Comparison of ENCODE assay signal across 15 cellular contexts in genomic region chr7:497946-498655, GRCh38. TPM values are rescaled to one million over a fixed set of nuclear protein-coding genes. Genes with fewer than 3 reads are reported as not detected.
A peak's percentile ranks its signal among the peaks of the same experiment; 100 is the strongest.
DNase-seq lines count a peak whose midpoint lies in the region; ATAC-seq, FAIRE-seq and TF ChIP-seq lines count a peak whose summit lies in the region.
"Had no signal": no experiment of that assay in that cellular context is flagged by ENCODE, and none has a peak within 500 bp of the region (broad histone marks: within the 10 kb centered on the region; RNA-seq: fewer than 3 reads in every experiment).

No MANE protein-coding gene starts in this region.

- H3K4me3 Mint-ChIP-seq in activated CD8-positive, alpha-beta memory T cell treated with anti-CD3 and anti-CD28 coated beads, Interleukin-2, amount 10 ng/mL, durations not matched to agents 7 days and 5 days, result no peak overlapping the region
- H3K4me3 Mint-ChIP-seq: activated CD4-positive, alpha-beta memory T cell treated with anti-CD3 and anti-CD28 coated beads for 36 hours; memory B cell had no signal

- H3K27me3 ChIP-seq in bronchial epithelial cell (ENCODE audit: control insufficient read depth, insufficient read depth, low read length), result no peaks in the 10 kb centered on the region
- H3K27me3 ChIP-seq in spleen (replicated peaks in 1 of 7), result no peaks in the 10 kb centered on the region
- H3K27me3 ChIP-seq: BE2C, gastroesophageal sphincter had no signal

- no peaks in the 10 kb centered on the region for H3K36me3 Mint-ChIP-seq in activated CD8-positive, alpha-beta memory T cell treated with anti-CD3 and anti-CD28 coated beads, Interleukin-2, amount 10 ng/mL, durations not matched to agents 7 days and 5 days
- H3K36me3 Mint-ChIP-seq: activated CD4-positive, alpha-beta memory T cell treated with anti-CD3 and anti-CD28 coated beads for 36 hours had no signal

- CTCF ChIA-PET in activated CD8-positive, alpha-beta memory T cell treated with anti-CD3 and anti-CD28 coated beads, Interleukin-2, amount 10 ng/mL, durations not matched to agents 7 days and 5 days (lab: Charles Lee), result no interaction called here

- intact Hi-C loops in spleen (cut with DNase I; ENCODE audit: low total_unique reads), result no loop called here

- no peak for TF ChIP-seq POLR2A in spleen (IDR thresholded peaks at IDR 0.05)

- DNase-seq in Jurkat, Clone E6-1 (ENCODE audit: low read depth, low spot score), result peak; percentile 19
- DNase-seq in bronchial epithelial cell (ENCODE audit: low read depth), result no peak
- DNase-seq in medulla oblongata (ENCODE audit: extremely low spot score), result peak; percentile 90
- DNase-seq in spleen, result peak; percentile 56
- DNase-seq in activated CD8-positive, alpha-beta memory T cell treated with anti-CD3 and anti-CD28 coated beads, Interleukin-2, amount 10 ng/mL, durations not matched to agents 7 days and 5 days, result no peak
- DNase-seq: activated CD4-positive, alpha-beta memory T cell treated with anti-CD3 and anti-CD28 coated beads for 36 hours; BE2C; IMR-90; NCI-H2107 had no signal

- H3K36me3 ChIP-seq in bronchial epithelial cell (ENCODE audit: control insufficient read depth, insufficient read depth, low read length), result peaks cover 31% of the 10 kb centered on the region
- peaks cover 0 to 67% (median 18%) of the 10 kb centered on the region in 6 donors for H3K36me3 ChIP-seq in spleen
- H3K36me3 ChIP-seq: BE2C, HAP-1 had no signal

- H3K9me3 Mint-ChIP-seq in activated CD8-positive, alpha-beta memory T cell treated with anti-CD3 and anti-CD28 coated beads, Interleukin-2, amount 10 ng/mL, durations not matched to agents 7 days and 5 days (ENCODE audit: low read depth), result no peaks in the 10 kb centered on the region
- H3K9me3 Mint-ChIP-seq: activated CD4-positive, alpha-beta memory T cell treated with anti-CD3 and anti-CD28 coated beads for 36 hours had no signal

- no peaks in the 10 kb centered on the region for H3K27me3 Mint-ChIP-seq in activated CD8-positive, alpha-beta memory T cell treated with anti-CD3 and anti-CD28 coated beads, Interleukin-2, amount 10 ng/mL, durations not matched to agents 7 days and 5 days
- H3K27me3 Mint-ChIP-seq: activated CD4-positive, alpha-beta memory T cell treated with anti-CD3 and anti-CD28 coated beads for 36 hours; memory B cell had no signal

- 75 to 81% (median 77%) methylated on average over 21 of the region's 21 CpGs for WGBS in spleen, 5 donors

- H3K9me3 ChIP-seq in spleen, result no peaks in the 10 kb centered on the region
- H3K9me3 ChIP-seq: gastroesophageal sphincter, HAP-1 had no signal

- H3K4me1 Mint-ChIP-seq in activated CD8-positive, alpha-beta memory T cell treated with anti-CD3 and anti-CD28 coated beads, Interleukin-2, amount 10 ng/mL, durations not matched to agents 7 days and 5 days, result peaks cover 4% of the 10 kb centered on the region
- H3K4me1 Mint-ChIP-seq: memory B cell had no signal

- H3K4me3 ChIP-seq in Jurkat, Clone E6-1 (ENCODE audit: low read length), result no peak overlapping the region
- H3K4me3 ChIP-seq in bronchial epithelial cell (ENCODE audit: low read depth, low read length) (no peak overlapping the region), spleen (no peak overlapping the region)
- H3K4me3 ChIP-seq: gastroesophageal sphincter, HAP-1, skin epidermis had no signal

- no peak for ATAC-seq in activated CD8-positive, alpha-beta memory T cell treated with anti-CD3 and anti-CD28 coated beads, Interleukin-2, amount 10 ng/mL, durations not matched to agents 7 days and 5 days
- ATAC-seq in GM21576 (IDR thresholded peaks at IDR 0.05; ENCODE audit: unreplicated experiment) (no peak), GM19023 (IDR thresholded peaks at IDR 0.05; ENCODE audit: unreplicated experiment) (no peak)
- ATAC-seq: gastroesophageal sphincter had no signal

- no peak overlapping the region for H3K27ac ChIP-seq in spleen
- H3K27ac ChIP-seq: gastroesophageal sphincter, skin epidermis had no signal

- TF ChIP-seq CTCF in bronchial epithelial cell (IDR thresholded peaks at IDR 0.05; ENCODE audit: insufficient read depth, low read length, severe bottlenecking) (no peak), spleen (IDR thresholded peaks at IDR 0.05 in 8 of 11, conservative IDR thresholded peaks at IDR 0.05 in 3 of 11) (no peak)

- no peaks in the 10 kb centered on the region for H3K4me1 ChIP-seq in spleen
- H3K4me1 ChIP-seq: BE2C, HAP-1 had no signal

- H3K27ac Mint-ChIP-seq in activated CD8-positive, alpha-beta memory T cell treated with anti-CD3 and anti-CD28 coated beads, Interleukin-2, amount 10 ng/mL, durations not matched to agents 7 days and 5 days, result no peak overlapping the region
- H3K27ac Mint-ChIP-seq: activated CD4-positive, alpha-beta memory T cell treated with anti-CD3 and anti-CD28 coated beads for 36 hours; memory B cell had no signal

- peak; percentile 13 for FAIRE-seq in bronchial epithelial cell (lab: Jason Lieb, UNC)

RNA-seq across cellular contexts. Expression of gene PDGFA, which starts 21.5 kb away (rescaled TPM):
- polyA plus RNA-seq in Jurkat, Clone E6-1 (2012; ENCODE audit: insufficient read depth, insufficient read length), result 13.0 TPM
- total RNA-seq in bronchial epithelial cell (55.8 and 64.8 TPM in 2 replicates), spleen (10 to 100 TPM; 16.1 to 49.5 (median 24.5) TPM)
- polyA plus RNA-seq in spleen, result 10 to 100 TPM in 1 of 3 donors, 1 to 10 TPM in 2; 6.1 to 16.8 (median 9.9) TPM
- 1 to 10 TPM in 1 of 2 experiments, under 1 TPM in 1; 0.67 to 2.3 TPM for total RNA-seq in activated CD8-positive, alpha-beta memory T cell treated with anti-CD3 and anti-CD28 coated beads, Interleukin-2, amount 10 ng/mL, durations not matched to agents 7 days and 5 days

Comparison
In these comparisons a context has a peak if more than half of its experiments do, and no peak if none do; other contexts are left out.
1. DNase-seq: peak in Jurkat, Clone E6-1 (single experiment), medulla oblongata (single experiment) and spleen (single experiment); none in bronchial epithelial cell (single experiment) and activated CD8-positive, alpha-beta memory T cell treated with anti-CD3 and anti-CD28 coated beads, Interleukin-2, amount 10 ng/mL, durations not matched to agents 7 days and 5 days (single experiment).
2. RNA of gene PDGFA, which starts 21.5 kb away (total RNA-seq): 55.8 to 64.8 TPM in bronchial epithelial cell and 16.1 to 49.5 TPM in spleen; 0.67 to 2.3 TPM in activated CD8-positive, alpha-beta memory T cell treated with anti-CD3 and anti-CD28 coated beads, Interleukin-2, amount 10 ng/mL, durations not matched to agents 7 days and 5 days; every median in the first group is over 4 times any median in the second.